Comparison of ENCODE assay signal across 4 cellular contexts in genomic region chr6:92219987-92220386, GRCh38.
DNase-seq lines count a peak whose midpoint lies in the region; ATAC-seq, FAIRE-seq and TF ChIP-seq lines count a peak whose summit lies in the region.
"Not testable (repeated sequence)": the region's sequence is repeated elsewhere in the genome, so short reads cannot be mapped to it uniquely, and the experiment has no call there.

No MANE protein-coding gene starts in this region.

- not testable (repeated sequence) for TF ChIP-seq EP300 in A549 (IDR thresholded peaks at IDR 0.05)

- H3K27ac ChIP-seq in 22Rv1 = peak overlapping the region; percentile 61
- not testable (repeated sequence) for H3K27ac ChIP-seq in A549; HEK293 (ENCODE audit: extremely low read depth, low read depth, low read length)
- peak overlapping the region; percentile 30; the same call in 1 of the 2 replicates for H3K27ac ChIP-seq in VCaP

- H3K9me3 ChIP-seq in A549; HEK293 (ENCODE audit: control insufficient read depth, insufficient read depth, low read depth, low read length): not testable (repeated sequence)

- not testable (repeated sequence) for H3K4me2 ChIP-seq in A549

- not testable (repeated sequence) for ATAC-seq in A549

- H3K4me1 ChIP-seq in A549; HEK293 (ENCODE audit: control insufficient read depth, insufficient read depth, low read length): not testable (repeated sequence)

- TF ChIP-seq RAD21 in A549 (conservative IDR thresholded peaks at IDR 0.05 in 1 of 2, IDR thresholded peaks at IDR 0.05 in 1 of 2) = not testable (repeated sequence)

- TF ChIP-seq POLR2A in A549 (IDR thresholded peaks at IDR 0.05; ENCODE audit: low read length) = not testable (repeated sequence)

- TF ChIP-seq CTCF in 22Rv1 (IDR thresholded peaks at IDR 0.05); A549 (IDR thresholded peaks at IDR 0.05); HEK293 (tag by site-specific recombination; IDR thresholded peaks at IDR 0.05); VCaP (conservative IDR thresholded peaks at IDR 0.05): not testable (repeated sequence)

- CTCF ChIA-PET in A549 (lab: Yijun Ruan, JAX) = interaction anchor here (1.5 kb wide), 1 partner anchor 9 kb away, joined by 5 read pairs; no protein-coding TSS in a partner anchor
- CTCF ChIA-PET in HEK293 (lab: Yijun Ruan, JAX) = interaction anchor here (0.7 kb wide), 1 partner anchor 1041 kb away, joined by 4 read pairs; no protein-coding TSS in a partner anchor

- DNase-seq in A549 (ENCODE audit: low read depth in 1 of 2, low spot score in 1 of 2) = not testable (repeated sequence)

- POLR2A ChIA-PET in A549 (lab: Yijun Ruan, JAX); HEK293 (lab: Yijun Ruan, JAX): not testable (repeated sequence)

- not testable (repeated sequence) for H3K4me3 ChIP-seq in A549; HEK293 (ENCODE audit: low read depth, low read length)

- FAIRE-seq in A549 (lab: Jason Lieb, UNC) = not testable (repeated sequence)

- 9% methylated on average over 4 of the region's 4 CpGs for WGBS in A549 (ENCODE audit: missing lambda C conversion rate)

- not testable (repeated sequence) for H3K36me3 ChIP-seq in HEK293 (ENCODE audit: control insufficient read depth in 2 of 2, insufficient read depth in 1 of 2, low read length in 2 of 2)

TF ChIP-seq in A549, 52 proteins besides CTCF, POLR2A, EP300 and RAD21:
- TF ChIP-seq ZC3H11A (IDR thresholded peaks at IDR 0.05) = peak; percentile 42

TF ChIP-seq in HEK293, 187 proteins besides CTCF, POLR2A, EP300 and RAD21 (continues in another document):
- 0 out of 2 replicates have a peak, but pooled peaks have one; percentile 18 for TF ChIP-seq ZNF654 (tag by site-specific recombination; IDR thresholded peaks at IDR 0.05; ENCODE audit: low read depth)
- peak; percentile 56 for TF ChIP-seq ZNF623 (tag by site-specific recombination; IDR thresholded peaks at IDR 0.05)
- 0 out of 2 replicates have a peak, but pooled peaks have one; percentile 35 for TF ChIP-seq ZNF560 (tag by site-specific recombination; IDR thresholded peaks at IDR 0.05; ENCODE audit: borderline replicate concordance)
- TF ChIP-seq ZBTB8A (tag by site-specific recombination; IDR thresholded peaks at IDR 0.05) = peak; percentile 49
- TF ChIP-seq ZNF140 (tag by site-specific recombination; IDR thresholded peaks at IDR 0.05) = peak; percentile 63; the same call in 1 of the 2 replicates
- 0 out of 2 replicates have a peak, but pooled peaks have one; percentile 46 for TF ChIP-seq ZNF433 (tag by site-specific recombination; IDR thresholded peaks at IDR 0.05; ENCODE audit: low read depth)
- peak; percentile 79; the same call in 1 of the 2 replicates for TF ChIP-seq ZNF138 (tag by site-specific recombination; IDR thresholded peaks at IDR 0.05; ENCODE audit: borderline replicate concordance)
- TF ChIP-seq ZBTB11 (tag by site-specific recombination; conservative IDR thresholded peaks at IDR 0.05; ENCODE audit: low read depth) = peak; percentile 71
- TF ChIP-seq ZNF426 (tag by site-specific recombination; IDR thresholded peaks at IDR 0.05) = peak; percentile 74
- TF ChIP-seq REST (tag by site-specific recombination; IDR thresholded peaks at IDR 0.05) = peak; percentile 53; the same call in 1 of the 2 replicates
- TF ChIP-seq ZNF529 (tag by site-specific recombination; IDR thresholded peaks at IDR 0.05; ENCODE audit: insufficient replicate concordance) = peak; percentile 25
- peak; percentile 71 for TF ChIP-seq ZNF555 (tag by site-specific recombination; conservative IDR thresholded peaks at IDR 0.05)
- TF ChIP-seq ZNF510 (tag by site-specific recombination; IDR thresholded peaks at IDR 0.05; ENCODE audit: insufficient replicate concordance) = peak; percentile 30
- 0 out of 2 replicates have a peak, but pooled peaks have one; percentile 27 for TF ChIP-seq ZXDB (tag by site-specific recombination; IDR thresholded peaks at IDR 0.05)
- TF ChIP-seq ZNF518A (tag by site-specific recombination; conservative IDR thresholded peaks at IDR 0.05; ENCODE audit: low read depth) = peak; percentile 78
